Comparison of ENCODE assay signal across 8 cellular contexts in genomic region chr17:29615048-29615385, GRCh38. TPM values are rescaled to one million over a fixed set of nuclear protein-coding genes. Genes with fewer than 3 reads are reported as not detected.
DNase-seq lines count a peak whose midpoint lies in the region; ATAC-seq and TF ChIP-seq lines count a peak whose summit lies in the region.

No MANE protein-coding gene starts in this region.

- no peaks in the 10 kb centered on the region for H3K9me2 ChIP-seq in OCI-LY1 (ENCODE audit: low read depth, low read length)

- H3K79me2 ChIP-seq in OCI-LY1 (ENCODE audit: insufficient read depth, low read length) = no peaks in the 10 kb centered on the region

- TF ChIP-seq POLR2A in lower leg skin (IDR thresholded peaks at IDR 0.05) (no peak), transverse colon (IDR thresholded peaks at IDR 0.05) (no peak)

- peak overlapping the region; percentile 82 for H3K4me2 ChIP-seq in OCI-LY1 (ENCODE audit: low read length)

- peak overlapping the region; percentile 59 for H3K4me3 ChIP-seq in OCI-LY1 (ENCODE audit: low read depth, low read length, poor library complexity, severe bottlenecking)
- no peak overlapping the region for H3K4me3 ChIP-seq in lower leg skin (ENCODE audit: low read depth, poor library complexity, severe bottlenecking)
- H3K4me3 ChIP-seq in transverse colon = peak overlapping the region in 3 of 4 donors; percentile 12 to 44 (median 30)

- no peak overlapping the region for H3K27ac ChIP-seq in OCI-LY1 (ENCODE audit: low read depth, low read length, poor library complexity, severe bottlenecking)
- H3K27ac ChIP-seq in angular gyrus (ENCODE audit: low read depth, low read length) = peak overlapping the region; percentile 83
- H3K27ac ChIP-seq in transverse colon = peak overlapping the region; percentile 36 to 64 (median 47)

- in situ Hi-C loops in transverse colon (cut with MboI; ENCODE audit: low pct_ligation_motif_present in 1 of 4, low pct_unique_long_range_greater_than_20kb in 1 of 4, low sequenced_read_pairs in 3 of 4) = loop anchor here in 1 of 4 donors (25.0 kb wide), 1 partner anchor 322 kb away; the partner anchor contains the start of genes EFCAB5 and SSH2

- DNase-seq in EL = peak; percentile 35
- peak; percentile 58 to 91 for DNase-seq in lower leg skin (ENCODE audit: low spot score in 2 of 2)
- peak; percentile 54 for DNase-seq in transverse colon
- DNase-seq in epidermal melanocyte (ENCODE audit: insufficient read length, low spot score) = no peak

- no peak overlapping the region for H2AFZ ChIP-seq in OCI-LY1 (ENCODE audit: low read length)

- no peak for TF ChIP-seq EP300 in transverse colon (IDR thresholded peaks at IDR 0.05; ENCODE audit: low read depth)

- ATAC-seq in HG03196 (IDR thresholded peaks at IDR 0.05; ENCODE audit: unreplicated experiment) (no peak), GM18873 (IDR thresholded peaks at IDR 0.05; ENCODE audit: low FRiP score, unreplicated experiment) (no peak)

- H3K36me3 ChIP-seq in OCI-LY1 (ENCODE audit: insufficient read depth, low read length) (no peaks in the 10 kb centered on the region), transverse colon (no peaks in the 10 kb centered on the region)

- H3K4me1 ChIP-seq in OCI-LY1 (ENCODE audit: insufficient read depth, low read length, severe bottlenecking) (peaks cover 54% of the 10 kb centered on the region), transverse colon (peaks cover 41 to 60% (median 54%) of the 10 kb centered on the region in 4 donors)

- H3F3A ChIP-seq in OCI-LY1 (ENCODE audit: insufficient read depth, low read length) = no peaks in the 10 kb centered on the region

- H3K9me3 ChIP-seq in OCI-LY1 (ENCODE audit: low read length) (no peaks in the 10 kb centered on the region), transverse colon (no peaks in the 10 kb centered on the region)

- H3K27me3 ChIP-seq in OCI-LY1 (ENCODE audit: insufficient read depth, low read length) (0 out of 2 replicates have a peak, but pooled peaks cover 4% of the 10 kb centered on the region), transverse colon (peaks cover 18% of the 10 kb centered on the region)

- 0 out of 2 replicates have a peak, but pooled peaks have one; percentile 4 for TF ChIP-seq CTCF in OCI-LY1 (IDR thresholded peaks at IDR 0.05; ENCODE audit: low read length)
- TF ChIP-seq CTCF in lower leg skin (IDR thresholded peaks at IDR 0.05) = no peak
- TF ChIP-seq CTCF in transverse colon (IDR thresholded peaks at IDR 0.05) = peak in 1 of 5 experiments; percentile 19

- no peak overlapping the region; the same call in 1 of the 2 replicates for H3K9ac ChIP-seq in OCI-LY1 (ENCODE audit: low read length)

- intact Hi-C loops in lower leg skin (cut with DNase I; ENCODE audit: low total_unique reads) (no loop called here), transverse colon (cut with DNase I; ENCODE audit: low total_unique reads) (no loop called here)

- WGBS in lower leg skin, 2 donors = 10 to 21% methylated on average over 13 to 15 of the region's 15 CpGs
- WGBS in transverse colon (ENCODE audit: low coverage in 1 of 2), 2 donors = 18% methylated on average over 15 of the region's 15 CpGs; no CpG with 5 or more reads in 1 of the 2 donors

- H4K20me1 ChIP-seq in OCI-LY1 (ENCODE audit: insufficient read depth, low read length) = no peaks in the 10 kb centered on the region

RNA-seq across cellular contexts. Expression of gene CORO6, which starts 7.7 kb away (rescaled TPM):
- total RNA-seq in lower leg skin (10 to 100 TPM in 2 of 4 donors, 1 to 10 TPM in 2; 5.7 to 19.0 (median 8.7) TPM), transverse colon (10 to 100 TPM; 12.2 to 37.4 (median 13.9) TPM)

RNA-seq across cellular contexts. Expression of gene ANKRD13B, which starts 22.1 kb away (rescaled TPM):
- 10 to 100 TPM in 2 of 4 donors, 1 to 10 TPM in 2; 8.1 to 18.8 (median 11.7) TPM for total RNA-seq in lower leg skin
- 1 to 10 TPM; 2.9 to 8.6 (median 5.6) TPM for total RNA-seq in transverse colon

RNA-seq across cellular contexts. Expression of gene GIT1, which starts 25.6 kb away (rescaled TPM):
- total RNA-seq in lower leg skin (10 to 100 TPM; 44.0 to 67.1 (median 51.3) TPM), transverse colon (10 to 100 TPM; 39.2 to 71.8 (median 41.3) TPM)

RNA-seq across cellular contexts. Expression of gene TP53I13, which starts 46.5 kb away (rescaled TPM):
- 10 to 100 TPM; 30.2 to 55.8 (median 34.5) TPM for total RNA-seq in lower leg skin
- total RNA-seq in transverse colon = 100 to 1,000 TPM in 1 of 4 donors, 10 to 100 TPM in 3; 47.8 to 144 (median 87.7) TPM

RNA-seq across cellular contexts. Expression of gene ABHD15, which starts 48.2 kb away (rescaled TPM):
- total RNA-seq in lower leg skin = 10 to 100 TPM in 1 of 4 donors, 1 to 10 TPM in 3; 4.1 to 10.4 (median 7.5) TPM
- 10 to 100 TPM; 18.7 to 38.0 (median 24.6) TPM for total RNA-seq in transverse colon
